ENCODE assay signal across 14 cellular contexts in genomic region chr6:24448828-24449525, GRCh38. TPM values are rescaled to one million over a fixed set of nuclear protein-coding genes. Genes with fewer than 3 reads are reported as not detected.
DNase-seq lines count a peak whose midpoint lies in the region; ATAC-seq and TF ChIP-seq lines count a peak whose summit lies in the region.
"Had no signal": no experiment of that assay in that cellular context is flagged by ENCODE, and none has a peak within 500 bp of the region (broad histone marks: within the 10 kb centered on the region; RNA-seq: fewer than 3 reads in every experiment).

No MANE protein-coding gene starts in this region.

- no peaks in the 10 kb centered on the region for H3K9me3 Mint-ChIP-seq in GM23338
- H3K9me3 Mint-ChIP-seq: CD4-positive, CD25-positive, alpha-beta regulatory T cell had no signal

- no peak overlapping the region for H3K9ac ChIP-seq in PC-3 (ENCODE audit: low read length)
- H3K9ac ChIP-seq: BLaER1 treated with 17β-estradiol and CSF1 and Interleukin-3, amounts not matched to agents 10 nM and 100 nM had no signal

- BruUV-seq in PC-3 (replicated peaks; lab: Mats Ljungman, UMichigan) = no TSS peak

- H3K27me3 ChIP-seq in GM23338 (ENCODE audit: insufficient read depth) (no peaks in the 10 kb centered on the region), esophagus squamous epithelium (no peaks in the 10 kb centered on the region), PC-3 (ENCODE audit: low read length) (no peaks in the 10 kb centered on the region)
- H3K27me3 ChIP-seq: BLaER1 treated with 17β-estradiol and CSF1 and Interleukin-3, amounts not matched to agents 10 nM and 100 nM had no signal

- TF ChIP-seq CTCF in GM23338 (conservative IDR thresholded peaks at IDR 0.05; ENCODE audit: low read depth in 2 of 2) (no peak), esophagus squamous epithelium (IDR thresholded peaks at IDR 0.05) (no peak), PC-3 (conservative IDR thresholded peaks at IDR 0.05; ENCODE audit: low read depth, low read length) (no peak)

- no peaks in the 10 kb centered on the region for H3K36me3 Mint-ChIP-seq in GM23338 (ENCODE audit: low read depth)
- H3K36me3 Mint-ChIP-seq: CD4-positive, CD25-positive, alpha-beta regulatory T cell had no signal

- POLR2A ChIA-PET in PC-3 (lab: Charles Lee; ENCODE audit: unreplicated experiment) = no interaction called here

- H3K4me1 ChIP-seq in GM23338 (ENCODE audit: insufficient read depth) = no peaks in the 10 kb centered on the region; the same call in 1 of the 2 replicates
- H3K4me1 ChIP-seq in esophagus squamous epithelium = peaks cover 4 to 13% (median 12%) of the 10 kb centered on the region in 3 donors
- H3K4me1 ChIP-seq in PC-3 (ENCODE audit: insufficient read depth, low read length) = no peaks in the 10 kb centered on the region

- peaks cover 6% of the 10 kb centered on the region; the same call in 2 of the 3 replicates for H3K4me1 Mint-ChIP-seq in GM23338

- CTCF ChIA-PET in PC-3 (lab: Charles Lee) = no interaction called here

- H3K4me3 ChIP-seq in GM23338 (no peak overlapping the region), esophagus squamous epithelium (no peak overlapping the region), PC-3 (ENCODE audit: low read length) (no peak overlapping the region)
- H3K4me3 ChIP-seq: BLaER1 treated with 17β-estradiol and CSF1 and Interleukin-3, amounts not matched to agents 10 nM and 100 nM; GM12878 had no signal

- H4K20me1 ChIP-seq in GM23338 (replicated peaks; ENCODE audit: insufficient read depth) (no peaks in the 10 kb centered on the region; the same call in 1 of the 2 replicates), PC-3 (ENCODE audit: low read length) (no peaks in the 10 kb centered on the region)
- H4K20me1 ChIP-seq: BLaER1 treated with 17β-estradiol and CSF1 and Interleukin-3, amounts not matched to agents 10 nM and 100 nM had no signal

- H3K79me2 ChIP-seq in GM23338 (replicated peaks; ENCODE audit: insufficient read depth) (no peaks in the 10 kb centered on the region), PC-3 (ENCODE audit: low read length) (no peaks in the 10 kb centered on the region)

- H3K27me3 Mint-ChIP-seq in GM23338 (ENCODE audit: insufficient read depth, low read depth, poor library complexity) = peaks cover 5% of the 10 kb centered on the region
- H3K27me3 Mint-ChIP-seq: CD4-positive, CD25-positive, alpha-beta regulatory T cell had no signal

- H3F3A ChIP-seq in GM23338 (replicated peaks; ENCODE audit: low read depth) (no peaks in the 10 kb centered on the region), PC-3 (ENCODE audit: low read length, unreplicated experiment) (no peaks in the 10 kb centered on the region)

- H3K27ac Mint-ChIP-seq in GM23338 = 0 out of 2 replicates have a peak overlapping the region, but pooled peaks have one; percentile 31
- H3K27ac Mint-ChIP-seq: CD4-positive, CD25-positive, alpha-beta regulatory T cell had no signal

- TF ChIP-seq POLR2A in esophagus squamous epithelium (IDR thresholded peaks at IDR 0.05) = no peak

- H3K27ac ChIP-seq in GM23338 (ENCODE audit: low read depth) = no peak overlapping the region
- peak overlapping the region in 3 of 4 donors; percentile 71 to 73 (median 72) for H3K27ac ChIP-seq in esophagus squamous epithelium
- no peak overlapping the region for H3K27ac ChIP-seq in PC-3 (ENCODE audit: low read length)
- H3K27ac ChIP-seq: BLaER1 treated with 17β-estradiol and CSF1 and Interleukin-3, amounts not matched to agents 10 nM and 100 nM had no signal

- H3K4me2 ChIP-seq in GM23338 (no peak overlapping the region), PC-3 (ENCODE audit: low read length) (no peak overlapping the region)
- H3K4me2 ChIP-seq: BLaER1 treated with 17β-estradiol and CSF1 and Interleukin-3, amounts not matched to agents 10 nM and 100 nM had no signal

- no peaks in the 10 kb centered on the region for H3K9me2 ChIP-seq in GM23338 (ENCODE audit: insufficient read depth)
- H3K9me2 ChIP-seq in PC-3 (replicated peaks; ENCODE audit: low read length) = no peaks in the 10 kb centered on the region

- no peak for DNase-seq in GM23338 (ENCODE audit: low spot score)
- peak; percentile 28 for DNase-seq in dermis blood vessel endothelial cell
- no peak for DNase-seq in esophagus squamous epithelium (lab: John Stamatoyannopoulos, UW)
- peak; percentile 56 for DNase-seq in ureter (ENCODE audit: low spot score)
- DNase-seq in PC-3 = no peak
- DNase-seq in midbrain (lab: John Stamatoyannopoulos, UW) = no peak
- DNase-seq in activated effector memory CD4-positive, alpha-beta T cell treated with Interleukin-2 at 50 U/mL for 16 hours = no peak
- DNase-seq: ACHN; Calu3; CD4-positive, CD25-positive, alpha-beta regulatory T cell; DMS 273 treated with DMSO at 0.1 percent for 48 hours had no signal

- H2AFZ ChIP-seq in GM23338 (no peak overlapping the region), PC-3 (ENCODE audit: low read length) (no peak overlapping the region)

- ATAC-seq in GM23338 (no peak), PC-3 (no peak)
- ATAC-seq: GM12878, HCT116 had no signal

- 42 to 57% methylated on average over 9 of the region's 9 CpGs for WGBS in esophagus squamous epithelium, 2 donors

- H3K36me3 ChIP-seq in GM23338 (ENCODE audit: insufficient read depth) = no peaks in the 10 kb centered on the region
- H3K36me3 ChIP-seq in esophagus squamous epithelium = no peaks in the 10 kb centered on the region
- H3K36me3 ChIP-seq in PC-3 (ENCODE audit: low read depth, low read length) = no peaks in the 10 kb centered on the region
- H3K36me3 ChIP-seq: BLaER1 treated with 17β-estradiol and CSF1 and Interleukin-3, amounts not matched to agents 10 nM and 100 nM had no signal

- intact Hi-C loops in esophagus squamous epithelium (cut with DNase I) (no loop called here), PC-3 (cut with micrococcal nuclease) (no loop called here)

- H3K9me3 ChIP-seq in esophagus squamous epithelium (no peaks in the 10 kb centered on the region), PC-3 (ENCODE audit: low read length) (no peaks in the 10 kb centered on the region)
- H3K9me3 ChIP-seq: BLaER1 treated with 17β-estradiol and CSF1 and Interleukin-3, amounts not matched to agents 10 nM and 100 nM had no signal

- H3K4me3 Mint-ChIP-seq in GM23338 = no peak overlapping the region
- H3K4me3 Mint-ChIP-seq: CD4-positive, CD25-positive, alpha-beta regulatory T cell had no signal

TF ChIP-seq in GM23338, 12 proteins besides CTCF, POLR2A, EP300 and RAD21 (continues in another document):
- TF ChIP-seq ETS1 (IDR thresholded peaks at IDR 0.05) = no peak
- no peak for TF ChIP-seq EZH2phosphoT487 (IDR thresholded peaks at IDR 0.05; ENCODE audit: unreplicated experiment)
- TF ChIP-seq ZNF331 (CRISPR knock-in tag; IDR thresholded peaks at IDR 0.05; ENCODE audit: low read depth) = no peak
- no peak for TF ChIP-seq CREB1 (CRISPR knock-in tag; IDR thresholded peaks at IDR 0.05; ENCODE audit: low read depth)
- no peak for TF ChIP-seq REST (IDR thresholded peaks at IDR 0.05; ENCODE audit: unreplicated experiment)
- TF ChIP-seq JUNB (IDR thresholded peaks at IDR 0.05; ENCODE audit: unreplicated experiment) = no peak

RNA-seq across cellular contexts. Expression of gene GPLD1, which starts 40.4 kb away (rescaled TPM):
- total RNA-seq in GM23338 (2014; rRNA removed; shearing (Covaris generic)) = 11.1 and 15.3 TPM in 2 replicates
- 3.4 and 3.8 TPM in 2 replicates for polyA plus RNA-seq in GM23338 (2016; fragmentation: Nextera tagmentation; extraction: Ambion mirVana)
- total RNA-seq in dermis blood vessel endothelial cell (0.05 and 0.17 TPM in 2 replicates), esophagus squamous epithelium (1 to 10 TPM in 1 of 4 donors, under 1 TPM in 3; 0.27 to 1.9 (median 0.64) TPM), ureter (6.2 TPM), PC-3 (2014; rRNA removed) (1.3 and 3.9 TPM in 2 replicates)

RNA-seq across cellular contexts. Expression of gene ALDH5A1, which starts 45.8 kb away (rescaled TPM):
- 4.6 and 5.2 TPM in 2 replicates for total RNA-seq in GM23338 (2014; rRNA removed; shearing (Covaris generic))
- 2.7 and 3.1 TPM in 2 replicates for polyA plus RNA-seq in GM23338 (2016; fragmentation: Nextera tagmentation; extraction: Ambion mirVana)
- total RNA-seq in dermis blood vessel endothelial cell = 1.0 and 1.2 TPM in 2 replicates
- 1 to 10 TPM; 4.0 to 9.6 (median 6.0) TPM for total RNA-seq in esophagus squamous epithelium
- total RNA-seq in ureter = 39.6 TPM
- 11.9 and 12.2 TPM in 2 replicates for total RNA-seq in PC-3 (2014; rRNA removed)

RNA-seq across cellular contexts. Expression of gene MRS2, which starts 46.2 kb away (rescaled TPM):
- total RNA-seq in GM23338 (2014; rRNA removed; shearing (Covaris generic)) = 121 and 125 TPM in 2 replicates
- 74.6 and 80.9 TPM in 2 replicates for polyA plus RNA-seq in GM23338 (2016; fragmentation: Nextera tagmentation; extraction: Ambion mirVana)
- total RNA-seq in dermis blood vessel endothelial cell = 28.8 and 30.8 TPM in 2 replicates
- 10 to 100 TPM; 21.3 to 34.4 (median 29.3) TPM for total RNA-seq in esophagus squamous epithelium
- 29.5 TPM for total RNA-seq in ureter
- total RNA-seq in PC-3 (2014; rRNA removed) = 19.8 and 21.3 TPM in 2 replicates

Comparison
In these comparisons a context has a peak if more than half of its experiments do, and no peak if none do; other contexts are left out.
1. DNase-seq: peak in dermis blood vessel endothelial cell (single experiment) and ureter (single experiment); none in GM23338 (single experiment), esophagus squamous epithelium (single experiment), PC-3 (single experiment), midbrain (single experiment) and activated effector memory CD4-positive, alpha-beta T cell treated with Interleukin-2 at 50 U/mL for 16 hours (single experiment).
2. H3K27ac ChIP-seq: peak in esophagus squamous epithelium (3 of 4); none in GM23338 (single experiment) and PC-3 (single experiment).